In the genomic region with DNA sequence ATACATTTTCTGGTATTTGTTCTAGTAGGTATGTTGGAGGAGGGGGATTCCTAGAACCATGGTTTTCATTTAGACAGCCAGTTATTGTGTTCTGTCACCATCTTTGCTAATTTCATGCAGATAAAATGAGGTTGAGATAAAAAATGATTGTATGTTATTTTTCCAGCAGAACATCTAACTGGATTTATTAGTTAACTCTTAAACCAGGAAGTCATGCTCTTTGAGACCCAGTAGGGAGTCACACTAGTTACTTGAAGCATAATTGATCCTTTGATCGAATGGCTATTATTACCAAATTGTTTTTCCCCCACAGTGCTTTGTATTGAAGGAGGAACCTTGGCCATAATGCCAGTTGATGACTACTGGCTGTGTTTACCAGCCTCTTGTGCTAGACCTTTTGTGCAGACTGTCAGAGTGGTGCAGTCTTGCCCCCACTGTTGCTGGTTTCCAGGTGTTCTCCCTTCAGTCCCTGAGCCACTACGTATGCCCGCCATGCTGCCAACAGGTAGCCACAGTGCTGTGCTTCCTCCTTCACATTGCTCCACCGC, we compare ENCODE assay signal across 29 cellular contexts. TPM values are rescaled to one million over a fixed set of nuclear protein-coding genes. Genes with fewer than 3 reads are reported as not detected.
DNase-seq lines count a peak whose midpoint lies in the region; ATAC-seq and TF ChIP-seq lines count a peak whose summit lies in the region.
"Had no signal": no experiment of that assay in that cellular context is flagged by ENCODE, and none has a peak within 500 bp of the region (broad histone marks: within the 10 kb centered on the region; RNA-seq: fewer than 3 reads in every experiment).

No MANE protein-coding gene starts in this region.

- no peaks in the 10 kb centered on the region for H3K27me3 Mint-ChIP-seq in T-helper 2 cell treated with Interferon-gamma antibody and Interleukin-4, amounts not matched to agents 5 μg/mL and 100 μg/mL, for 36 hours (ENCODE audit: low read depth)
- no peaks in the 10 kb centered on the region for H3K27me3 Mint-ChIP-seq in WTC11 (ENCODE audit: low read depth)
- no peaks in the 10 kb centered on the region for H3K27me3 Mint-ChIP-seq in osteocyte (ENCODE audit: unreplicated experiment)
- H3K27me3 Mint-ChIP-seq in activated T-cell treated with anti-CD3 and anti-CD28 coated beads, Interleukin-2, amount 50 U/mL, for 4 hours (ENCODE audit: low read depth): no peaks in the 10 kb centered on the region
- H3K27me3 Mint-ChIP-seq: naive thymus-derived CD4-positive, alpha-beta T cell had no signal

- no peak overlapping the region for H3K4me3 Mint-ChIP-seq in T-helper 2 cell treated with Interferon-gamma antibody and Interleukin-4, amounts not matched to agents 5 μg/mL and 100 μg/mL, for 36 hours
- H3K4me3 Mint-ChIP-seq in WTC11 (no peak overlapping the region), osteocyte (ENCODE audit: unreplicated experiment) (no peak overlapping the region)
- no peak overlapping the region for H3K4me3 Mint-ChIP-seq in activated T-cell treated with anti-CD3 and anti-CD28 coated beads, Interleukin-2, amount 50 U/mL, for 4 hours
- H3K4me3 Mint-ChIP-seq: CD8-positive, alpha-beta T cell; mesothelial cell of epicardium; naive thymus-derived CD4-positive, alpha-beta T cell; T-helper 1 cell treated with Interleukin-12 subunit alpha and Interleukin-12 subunit beta and Interleukin-4 antibody, amounts not matched to agents 30 μg/mL and 1 μg/mL, for 36 hours had no signal

- TF ChIP-seq CTCF in WTC11 (IDR thresholded peaks at IDR 0.05): no peak
- no peak for TF ChIP-seq CTCF in osteocyte (IDR thresholded peaks at IDR 0.05)

- H3K4me1 Mint-ChIP-seq in T-helper 2 cell treated with Interferon-gamma antibody and Interleukin-4, amounts not matched to agents 5 μg/mL and 100 μg/mL, for 36 hours (ENCODE audit: low read depth): peaks cover 47% of the 10 kb centered on the region
- H3K4me1 Mint-ChIP-seq in WTC11 (peaks cover 43% of the 10 kb centered on the region), osteocyte (ENCODE audit: unreplicated experiment) (peaks cover 27% of the 10 kb centered on the region)
- H3K4me1 Mint-ChIP-seq in activated T-cell treated with anti-CD3 and anti-CD28 coated beads, Interleukin-2, amount 50 U/mL, for 4 hours (ENCODE audit: low read depth): peaks cover 32% of the 10 kb centered on the region

- CTCF ChIA-PET in WTC11 (lab: Charles Lee): no interaction called here

- H3K36me3 Mint-ChIP-seq in T-helper 2 cell treated with Interferon-gamma antibody and Interleukin-4, amounts not matched to agents 5 μg/mL and 100 μg/mL, for 36 hours (ENCODE audit: low read depth): peaks cover 47% of the 10 kb centered on the region
- H3K36me3 Mint-ChIP-seq in WTC11: peaks cover 35% of the 10 kb centered on the region
- peaks cover 36% of the 10 kb centered on the region for H3K36me3 Mint-ChIP-seq in osteocyte (ENCODE audit: unreplicated experiment)
- H3K36me3 Mint-ChIP-seq in activated T-cell treated with anti-CD3 and anti-CD28 coated beads, Interleukin-2, amount 50 U/mL, for 4 hours (ENCODE audit: insufficient read depth): peaks cover 44% of the 10 kb centered on the region

- ATAC-seq in WTC11: no peak
- no peak for ATAC-seq in activated T-cell treated with anti-CD3 and anti-CD28 coated beads, Interleukin-2, amount 50 U/mL, for 4 hours
- ATAC-seq: CD8-positive, alpha-beta T cell; left ventricle myocardium superior; naive thymus-derived CD4-positive, alpha-beta T cell had no signal

- no peak for DNase-seq in T-helper 2 cell treated with Interferon-gamma antibody and Interleukin-4, amounts not matched to agents 5 μg/mL and 100 μg/mL, for 36 hours (ENCODE audit: low spot score)
- no peak for DNase-seq in T-helper 2 cell
- DNase-seq in NCI-H2081 treated with DMSO at 0.1 percent for 48 hours (lab: John Stamatoyannopoulos, UW): peak; percentile 15
- no peak for DNase-seq in WTC11 (ENCODE audit: low spot score)
- no peak for DNase-seq in osteocyte (ENCODE audit: extremely low spot score, unreplicated experiment)
- no peak for DNase-seq in activated T-cell treated with anti-CD3 and anti-CD28 coated beads, Interleukin-2, amount 50 U/mL, for 4 hours
- no peak for DNase-seq in T-helper 1 cell
- DNase-seq in NCI-H2227 treated with DMSO at 0.1 percent for 48 hours (lab: John Stamatoyannopoulos, UW): no peak
- DNase-seq: activated CD4-positive, alpha-beta T cell treated with anti-CD3 and anti-CD28 coated beads for 1 hour; activated CD8-positive, alpha-beta memory T cell treated with anti-CD3 and anti-CD28 coated beads for 24 hours; activated T-cell treated with anti-CD3 and anti-CD28 coated beads, Interleukin-2, amount 50 U/mL, for 1 hour; amniotic stem cell; brain microvascular endothelial cell; CD8-positive, alpha-beta T cell; DMS153; effector CD8-positive, alpha-beta T cell; head of caudate nucleus; left ventricle myocardium superior; MM.1S; naive thymus-derived CD4-positive, alpha-beta T cell; NCI-H1436 treated with DMSO at 0.1 percent for 48 hours; NCI-H2171; NCI-H526 treated with DMSO at 0.1 percent for 48 hours; ovary; retina; stomach; tibial artery had no signal

- POLR2A ChIA-PET in WTC11 (lab: Charles Lee): no interaction called here

- peak overlapping the region; percentile 26 for H3K27ac Mint-ChIP-seq in T-helper 2 cell treated with Interferon-gamma antibody and Interleukin-4, amounts not matched to agents 5 μg/mL and 100 μg/mL, for 36 hours
- peak overlapping the region; percentile 60 for H3K27ac Mint-ChIP-seq in WTC11
- peak overlapping the region; percentile 56 for H3K27ac Mint-ChIP-seq in osteocyte (ENCODE audit: unreplicated experiment)
- H3K27ac Mint-ChIP-seq: CD8-positive, alpha-beta T cell; mesothelial cell of epicardium; T-helper 1 cell treated with Interleukin-12 subunit alpha and Interleukin-12 subunit beta and Interleukin-4 antibody, amounts not matched to agents 30 μg/mL and 1 μg/mL, for 36 hours had no signal

- no peaks in the 10 kb centered on the region for H3K9me3 Mint-ChIP-seq in T-helper 2 cell treated with Interferon-gamma antibody and Interleukin-4, amounts not matched to agents 5 μg/mL and 100 μg/mL, for 36 hours
- H3K9me3 Mint-ChIP-seq in WTC11 (no peaks in the 10 kb centered on the region), osteocyte (ENCODE audit: unreplicated experiment) (no peaks in the 10 kb centered on the region)
- no peaks in the 10 kb centered on the region for H3K9me3 Mint-ChIP-seq in activated T-cell treated with anti-CD3 and anti-CD28 coated beads, Interleukin-2, amount 50 U/mL, for 4 hours
- H3K9me3 Mint-ChIP-seq: CD8-positive, alpha-beta T cell; mesothelial cell of epicardium; naive thymus-derived CD4-positive, alpha-beta T cell; T-helper 1 cell treated with Interleukin-12 subunit alpha and Interleukin-12 subunit beta and Interleukin-4 antibody, amounts not matched to agents 30 μg/mL and 1 μg/mL, for 36 hours had no signal

TF ChIP-seq in WTC11, 78 proteins besides CTCF, POLR2A, EP300 and RAD21 (continues in another document):
- TF ChIP-seq, protein P1, sequence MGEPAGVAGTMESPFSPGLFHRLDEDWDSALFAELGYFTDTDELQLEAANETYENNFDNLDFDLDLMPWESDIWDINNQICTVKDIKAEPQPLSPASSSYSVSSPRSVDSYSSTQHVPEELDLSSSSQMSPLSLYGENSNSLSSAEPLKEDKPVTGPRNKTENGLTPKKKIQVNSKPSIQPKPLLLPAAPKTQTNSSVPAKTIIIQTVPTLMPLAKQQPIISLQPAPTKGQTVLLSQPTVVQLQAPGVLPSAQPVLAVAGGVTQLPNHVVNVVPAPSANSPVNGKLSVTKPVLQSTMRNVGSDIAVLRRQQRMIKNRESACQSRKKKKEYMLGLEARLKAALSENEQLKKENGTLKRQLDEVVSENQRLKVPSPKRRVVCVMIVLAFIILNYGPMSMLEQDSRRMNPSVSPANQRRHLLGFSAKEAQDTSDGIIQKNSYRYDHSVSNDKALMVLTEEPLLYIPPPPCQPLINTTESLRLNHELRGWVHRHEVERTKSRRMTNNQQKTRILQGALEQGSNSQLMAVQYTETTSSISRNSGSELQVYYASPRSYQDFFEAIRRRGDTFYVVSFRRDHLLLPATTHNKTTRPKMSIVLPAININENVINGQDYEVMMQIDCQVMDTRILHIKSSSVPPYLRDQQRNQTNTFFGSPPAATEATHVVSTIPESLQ (CRISPR knock-in tag; IDR thresholded peaks at IDR 0.05): no peak
- TF ChIP-seq, protein P2, sequence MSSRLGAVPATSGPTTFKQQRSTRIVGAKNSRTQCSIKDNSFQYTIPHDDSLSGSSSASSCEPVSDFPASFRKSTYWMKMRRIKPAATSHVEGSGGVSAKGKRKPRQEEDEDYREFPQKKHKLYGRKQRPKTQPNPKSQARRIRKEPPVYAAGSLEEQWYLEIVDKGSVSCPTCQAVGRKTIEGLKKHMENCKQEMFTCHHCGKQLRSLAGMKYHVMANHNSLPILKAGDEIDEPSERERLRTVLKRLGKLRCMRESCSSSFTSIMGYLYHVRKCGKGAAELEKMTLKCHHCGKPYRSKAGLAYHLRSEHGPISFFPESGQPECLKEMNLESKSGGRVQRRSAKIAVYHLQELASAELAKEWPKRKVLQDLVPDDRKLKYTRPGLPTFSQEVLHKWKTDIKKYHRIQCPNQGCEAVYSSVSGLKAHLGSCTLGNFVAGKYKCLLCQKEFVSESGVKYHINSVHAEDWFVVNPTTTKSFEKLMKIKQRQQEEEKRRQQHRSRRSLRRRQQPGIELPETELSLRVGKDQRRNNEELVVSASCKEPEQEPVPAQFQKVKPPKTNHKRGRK (CRISPR knock-in tag; IDR thresholded peaks at IDR 0.05; ENCODE audit: borderline replicate concordance): no peak
- TF ChIP-seq RELA (CRISPR knock-in tag; IDR thresholded peaks at IDR 0.05; ENCODE audit: borderline replicate concordance) (no peak), GABPB1 (CRISPR knock-in tag; IDR thresholded peaks at IDR 0.05) (no peak), NR2C2 (CRISPR knock-in tag; IDR thresholded peaks at IDR 0.05) (no peak)

RNA-seq across cellular contexts. Expression of a gene that starts 6.0 kb away (rescaled TPM):
- total RNA-seq in WTC11 (2021): 2.0 to 3.2 TPM (median 2.5 TPM) in 3 replicates
- 2.8 and 3.7 TPM in 2 replicates for total RNA-seq in osteocyte
- total RNA-seq in activated T-cell treated with anti-CD3 and anti-CD28 coated beads, Interleukin-2, amount 50 U/mL, for 4 hours: 1 to 10 TPM; 5.0 to 6.2 (median 5.5) TPM
